12 cellular contexts compared by ENCODE assay signal in the genomic region with DNA sequence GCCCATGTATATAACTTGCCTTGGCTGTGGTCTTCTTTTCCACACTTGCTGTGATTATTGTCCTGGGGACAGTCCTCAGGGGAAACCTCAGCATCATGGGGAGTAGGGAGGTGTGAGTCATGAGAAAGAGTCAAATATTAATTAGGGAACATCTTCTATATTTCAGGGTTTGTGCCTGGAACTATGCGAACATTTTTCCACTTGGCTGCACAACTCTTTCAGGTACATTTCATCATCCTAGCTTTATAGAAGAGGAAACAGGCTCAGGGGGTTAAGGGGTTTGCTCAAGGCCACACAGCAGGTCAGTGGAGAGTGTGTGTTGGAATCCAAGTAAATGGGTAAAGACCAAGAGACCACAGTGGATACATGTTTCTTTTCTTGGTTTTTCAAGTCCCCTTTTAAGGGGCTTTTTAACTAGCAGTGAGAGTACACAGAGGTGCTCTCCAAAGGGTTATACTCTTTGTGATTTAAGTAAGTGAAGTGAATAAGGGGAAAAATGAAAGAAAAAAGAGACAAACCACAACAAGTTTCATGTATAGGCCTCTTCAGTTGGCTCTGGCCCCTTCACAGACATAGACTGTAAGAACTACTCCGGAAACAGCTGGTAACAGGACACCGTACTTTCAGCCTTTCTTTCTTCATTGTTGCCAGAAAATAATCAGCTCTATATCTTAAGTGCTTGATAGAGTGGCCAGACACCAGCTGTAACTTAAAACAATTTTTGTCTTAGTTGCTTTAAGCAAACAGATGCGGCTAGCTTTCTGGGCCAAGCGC.
DNase-seq lines count a peak whose midpoint lies in the region; ATAC-seq, FAIRE-seq and TF ChIP-seq lines count a peak whose summit lies in the region.
"Had no signal": no experiment of that assay in that cellular context is flagged by ENCODE, and none has a peak within 500 bp of the region (broad histone marks: within the 10 kb centered on the region; RNA-seq: fewer than 3 reads in every experiment).

No MANE protein-coding gene starts in this region.

- in situ Hi-C loops in K562 (cut with MboI), result no loop called here

- no peaks in the 10 kb centered on the region for H3K9me2 ChIP-seq in Loucy (replicated peaks; ENCODE audit: low read depth, low read length)

- TF ChIP-seq EP300 in K562 (IDR thresholded peaks at IDR 0.05; ENCODE audit: low read length) (peak; percentile 54; the same call in 1 of the 2 replicates), esophagus muscularis mucosa (IDR thresholded peaks at IDR 0.05) (no peak)

- H3K27ac Mint-ChIP-seq in stimulated activated naive CD8-positive, alpha-beta T cell treated with anti-CD3 and anti-CD28 coated beads, Interleukin-15, Interleukin-2, amounts not matched to agents 100 ng/mL and 50 ng/mL, for 24 hours, result peak overlapping the region; percentile 65
- no peak overlapping the region for H3K27ac Mint-ChIP-seq in activated T-helper 2 cell treated with anti-CD3 and anti-CD28 coated beads, Interferon-gamma antibody, Interleukin-2, Interleukin-4, amounts not matched to agents 10 μg/mL and 5 μg/mL and 100 μg/mL, durations not matched to agents 14 hours and 24 hours and 36 hours
- H3K27ac Mint-ChIP-seq in activated CD8-positive, alpha-beta memory T cell treated with anti-CD3 and anti-CD28 coated beads, Interleukin-2, amount 10 ng/mL, durations not matched to agents 7 days and 5 days, result no peak overlapping the region
- H3K27ac Mint-ChIP-seq: CD8-positive, alpha-beta T cell had no signal

- CTCF ChIA-PET in K562 (lab: Yijun Ruan, JAX; ENCODE audit: low intra/inter-chr PET ratio), result no interaction called here
- CTCF ChIA-PET in activated CD8-positive, alpha-beta memory T cell treated with anti-CD3 and anti-CD28 coated beads, Interleukin-2, amount 10 ng/mL, durations not matched to agents 7 days and 5 days (lab: Charles Lee), result no interaction called here

- no peak overlapping the region for H3K4me3 Mint-ChIP-seq in stimulated activated naive CD8-positive, alpha-beta T cell treated with anti-CD3 and anti-CD28 coated beads, Interleukin-15, Interleukin-2, amounts not matched to agents 100 ng/mL and 50 ng/mL, for 24 hours
- H3K4me3 Mint-ChIP-seq in activated T-helper 2 cell treated with anti-CD3 and anti-CD28 coated beads, Interferon-gamma antibody, Interleukin-2, Interleukin-4, amounts not matched to agents 10 μg/mL and 5 μg/mL and 100 μg/mL, durations not matched to agents 14 hours and 24 hours and 36 hours (ENCODE audit: low read depth), result no peak overlapping the region
- H3K4me3 Mint-ChIP-seq in activated CD8-positive, alpha-beta memory T cell treated with anti-CD3 and anti-CD28 coated beads, Interleukin-2, amount 10 ng/mL, durations not matched to agents 7 days and 5 days, result no peak overlapping the region
- H3K4me3 Mint-ChIP-seq: CD8-positive, alpha-beta T cell had no signal

- ATAC-seq in Right ventricle myocardium inferior, result peak; percentile 12
- peak; percentile 87 for ATAC-seq in K562
- no peak for ATAC-seq in activated CD8-positive, alpha-beta memory T cell treated with anti-CD3 and anti-CD28 coated beads, Interleukin-2, amount 10 ng/mL, durations not matched to agents 7 days and 5 days
- ATAC-seq: CD8-positive, alpha-beta T cell had no signal

- H3K79me2 ChIP-seq in Loucy (ENCODE audit: insufficient read depth, low read length), result no peaks in the 10 kb centered on the region
- no peaks in the 10 kb centered on the region for H3K79me2 ChIP-seq in K562 (ENCODE audit: control insufficient read depth, insufficient read depth, low read length)

- peaks cover 13% of the 10 kb centered on the region for H3K4me1 Mint-ChIP-seq in stimulated activated naive CD8-positive, alpha-beta T cell treated with anti-CD3 and anti-CD28 coated beads, Interleukin-15, Interleukin-2, amounts not matched to agents 100 ng/mL and 50 ng/mL, for 24 hours (ENCODE audit: low read depth)
- peaks cover 7% of the 10 kb centered on the region for H3K4me1 Mint-ChIP-seq in activated T-helper 2 cell treated with anti-CD3 and anti-CD28 coated beads, Interferon-gamma antibody, Interleukin-2, Interleukin-4, amounts not matched to agents 10 μg/mL and 5 μg/mL and 100 μg/mL, durations not matched to agents 14 hours and 24 hours and 36 hours (ENCODE audit: low read depth)
- peaks cover 9% of the 10 kb centered on the region for H3K4me1 Mint-ChIP-seq in activated CD8-positive, alpha-beta memory T cell treated with anti-CD3 and anti-CD28 coated beads, Interleukin-2, amount 10 ng/mL, durations not matched to agents 7 days and 5 days

- H3K36me3 ChIP-seq in right atrium auricular region (no peaks in the 10 kb centered on the region), Loucy (ENCODE audit: insufficient read depth, low read length) (no peaks in the 10 kb centered on the region), K562 (ENCODE audit: control insufficient read depth, insufficient read depth, low read length) (no peaks in the 10 kb centered on the region), esophagus muscularis mucosa (no peaks in the 10 kb centered on the region)

- no peak overlapping the region for H3K27ac ChIP-seq in right atrium auricular region
- H3K27ac ChIP-seq in K562 (ENCODE audit: extremely low read depth, low read depth, low read length), result no peak overlapping the region; the same call in 2 of the 3 replicates
- H3K27ac ChIP-seq in esophagus muscularis mucosa (replicated peaks in 1 of 4), result no peak overlapping the region
- H3K27ac ChIP-seq: skin epidermis had no signal

- H3K9ac ChIP-seq in Loucy (ENCODE audit: low read depth, low read length, poor library complexity, severe bottlenecking) (peak overlapping the region; percentile 17), K562 (ENCODE audit: insufficient read depth in 1 of 2, low read depth in 2 of 2, low read length in 2 of 2) (no peak overlapping the region)

- peaks cover 13% of the 10 kb centered on the region for H3K9me3 Mint-ChIP-seq in stimulated activated naive CD8-positive, alpha-beta T cell treated with anti-CD3 and anti-CD28 coated beads, Interleukin-15, Interleukin-2, amounts not matched to agents 100 ng/mL and 50 ng/mL, for 24 hours
- H3K9me3 Mint-ChIP-seq in activated T-helper 2 cell treated with anti-CD3 and anti-CD28 coated beads, Interferon-gamma antibody, Interleukin-2, Interleukin-4, amounts not matched to agents 10 μg/mL and 5 μg/mL and 100 μg/mL, durations not matched to agents 14 hours and 24 hours and 36 hours, result peaks cover 18% of the 10 kb centered on the region
- peaks cover 2% of the 10 kb centered on the region for H3K9me3 Mint-ChIP-seq in activated CD8-positive, alpha-beta memory T cell treated with anti-CD3 and anti-CD28 coated beads, Interleukin-2, amount 10 ng/mL, durations not matched to agents 7 days and 5 days (ENCODE audit: low read depth)

- intact Hi-C loops in Right ventricle myocardium inferior (cut with DNase I), result no loop called here
- intact Hi-C loops in K562 (cut with micrococcal nuclease), result no loop called here
- intact Hi-C loops in activated T-helper 2 cell treated with anti-CD3 and anti-CD28 coated beads, Interferon-gamma antibody, Interleukin-2, Interleukin-4, amounts not matched to agents 10 μg/mL and 5 μg/mL and 100 μg/mL, durations not matched to agents 14 hours and 24 hours and 36 hours (cut with micrococcal nuclease), result no loop called here
- intact Hi-C loops in esophagus muscularis mucosa (cut with DNase I), result no loop called here

- no peak for FAIRE-seq in K562 (lab: Jason Lieb, UNC)

- no TSS peak for BruUV-seq in K562 (replicated peaks; lab: Mats Ljungman, UMichigan)

- TF ChIP-seq CTCF in right atrium auricular region (IDR thresholded peaks at IDR 0.05) (no peak), Loucy (conservative IDR thresholded peaks at IDR 0.05; ENCODE audit: low read length) (no peak), K562 (IDR thresholded peaks at IDR 0.05 in 2 of 3, conservative IDR thresholded peaks at IDR 0.05 in 1 of 3; ENCODE audit: insufficient read depth in 2 of 3, low read depth in 1 of 3, low read length in 3 of 3) (no peak), esophagus muscularis mucosa (IDR thresholded peaks at IDR 0.05) (no peak)

- H3K27me3 Mint-ChIP-seq in stimulated activated naive CD8-positive, alpha-beta T cell treated with anti-CD3 and anti-CD28 coated beads, Interleukin-15, Interleukin-2, amounts not matched to agents 100 ng/mL and 50 ng/mL, for 24 hours, result no peaks in the 10 kb centered on the region
- H3K27me3 Mint-ChIP-seq in activated T-helper 2 cell treated with anti-CD3 and anti-CD28 coated beads, Interferon-gamma antibody, Interleukin-2, Interleukin-4, amounts not matched to agents 10 μg/mL and 5 μg/mL and 100 μg/mL, durations not matched to agents 14 hours and 24 hours and 36 hours (ENCODE audit: low read depth), result no peaks in the 10 kb centered on the region
- no peaks in the 10 kb centered on the region for H3K27me3 Mint-ChIP-seq in activated CD8-positive, alpha-beta memory T cell treated with anti-CD3 and anti-CD28 coated beads, Interleukin-2, amount 10 ng/mL, durations not matched to agents 7 days and 5 days

- H3K9me1 ChIP-seq in K562 (ENCODE audit: control insufficient read depth, insufficient read depth, low read length), result no peaks in the 10 kb centered on the region

- no peak for TF ChIP-seq RAD21 in K562 (CRISPR knock-in tag; conservative IDR thresholded peaks at IDR 0.05 in 1 of 2, IDR thresholded peaks at IDR 0.05 in 1 of 2)

- H3K27me3 ChIP-seq in right atrium auricular region, result no peaks in the 10 kb centered on the region
- no peaks in the 10 kb centered on the region for H3K27me3 ChIP-seq in Loucy (ENCODE audit: insufficient read depth, low read length, poor library complexity, severe bottlenecking)
- H3K27me3 ChIP-seq in K562 (ENCODE audit: control insufficient read depth in 2 of 2, insufficient read depth in 2 of 2, low read length in 2 of 2), result no peaks in the 10 kb centered on the region
- H3K27me3 ChIP-seq in esophagus muscularis mucosa, result no peaks in the 10 kb centered on the region

- peaks cover 40% of the 10 kb centered on the region for H3K36me3 Mint-ChIP-seq in stimulated activated naive CD8-positive, alpha-beta T cell treated with anti-CD3 and anti-CD28 coated beads, Interleukin-15, Interleukin-2, amounts not matched to agents 100 ng/mL and 50 ng/mL, for 24 hours (ENCODE audit: low read depth)
- H3K36me3 Mint-ChIP-seq in activated T-helper 2 cell treated with anti-CD3 and anti-CD28 coated beads, Interferon-gamma antibody, Interleukin-2, Interleukin-4, amounts not matched to agents 10 μg/mL and 5 μg/mL and 100 μg/mL, durations not matched to agents 14 hours and 24 hours and 36 hours (ENCODE audit: low read depth), result peaks cover 22% of the 10 kb centered on the region
- H3K36me3 Mint-ChIP-seq in activated CD8-positive, alpha-beta memory T cell treated with anti-CD3 and anti-CD28 coated beads, Interleukin-2, amount 10 ng/mL, durations not matched to agents 7 days and 5 days, result peaks cover 22% of the 10 kb centered on the region

- peaks cover 0 to 14% of the 10 kb centered on the region in 2 donors for H3K4me1 ChIP-seq in right atrium auricular region
- no peaks in the 10 kb centered on the region for H3K4me1 ChIP-seq in Loucy (ENCODE audit: insufficient read depth, low read length, poor library complexity, severe bottlenecking)
- peaks cover 0 to 3% of the 10 kb centered on the region in 2 experiments; a peak in 1 of 5 replicates for H3K4me1 ChIP-seq in K562 (replicated peaks in 1 of 2; ENCODE audit: control insufficient read depth in 2 of 2, insufficient read depth in 2 of 2, low read length in 2 of 2)
- peaks cover 0 to 8% (median 0%) of the 10 kb centered on the region in 4 donors for H3K4me1 ChIP-seq in esophagus muscularis mucosa

- peaks cover 0 to 5% of the 10 kb centered on the region in 2 donors for H3K9me3 ChIP-seq in right atrium auricular region
- peaks cover 5% of the 10 kb centered on the region; the same call in 1 of the 2 replicates for H3K9me3 ChIP-seq in Loucy (ENCODE audit: insufficient read depth, low read depth, low read length)
- H3K9me3 ChIP-seq in K562 (replicated peaks; ENCODE audit: control insufficient read depth, insufficient read depth, low read depth, low read length), result peaks cover 2% of the 10 kb centered on the region; the same call in 1 of the 2 replicates
- H3K9me3 ChIP-seq in esophagus muscularis mucosa, result peaks cover 0 to 3% (median 2%) of the 10 kb centered on the region in 4 donors

- TF ChIP-seq POLR2A in K562 (conservative IDR thresholded peaks at IDR 0.05), result no peak
- no peak for TF ChIP-seq POLR2A in esophagus muscularis mucosa (IDR thresholded peaks at IDR 0.05; ENCODE audit: low read depth)

- H3K4me2 ChIP-seq in Loucy (ENCODE audit: low read depth, low read length, poor library complexity, severe bottlenecking) (no peak overlapping the region), K562 (ENCODE audit: insufficient read depth, low read length) (no peak overlapping the region)

- H2AFZ ChIP-seq in Loucy (ENCODE audit: low read length), result no peak overlapping the region
- H2AFZ ChIP-seq in K562 (ENCODE audit: low read depth, low read length), result no peak overlapping the region

- H4K20me1 ChIP-seq in Loucy (ENCODE audit: insufficient read depth, low read length, poor library complexity, severe bottlenecking) (peaks cover 4% of the 10 kb centered on the region), K562 (replicated peaks; ENCODE audit: control insufficient read depth, insufficient read depth, low read length) (no peaks in the 10 kb centered on the region)

- H3K4me3 ChIP-seq in right atrium auricular region, result no peak overlapping the region
- no peak overlapping the region for H3K4me3 ChIP-seq in Loucy (ENCODE audit: low read length, poor library complexity, severe bottlenecking)
- no peak overlapping the region for H3K4me3 ChIP-seq in K562
- no peak overlapping the region for H3K4me3 ChIP-seq in esophagus muscularis mucosa
- H3K4me3 ChIP-seq: skin epidermis had no signal

- H3F3A ChIP-seq in Loucy (ENCODE audit: low read depth), result no peaks in the 10 kb centered on the region

- DNase-seq in Right ventricle myocardium inferior (ENCODE audit: missing footprints), result no peak
- DNase-seq in right atrium auricular region (ENCODE audit: low spot score), result no peak
- no peak for DNase-seq in K562 (ENCODE audit: extremely low read depth in 1 of 4, low spot score in 3 of 4)
- no peak for DNase-seq in activated T-helper 2 cell treated with anti-CD3 and anti-CD28 coated beads, Interferon-gamma antibody, Interleukin-2, Interleukin-4, amounts not matched to agents 10 μg/mL and 5 μg/mL and 100 μg/mL, durations not matched to agents 14 hours and 24 hours and 36 hours (ENCODE audit: low spot score)
- DNase-seq in esophagus muscularis mucosa (ENCODE audit: extremely low spot score), result no peak
- DNase-seq in activated CD8-positive, alpha-beta memory T cell treated with anti-CD3 and anti-CD28 coated beads, Interleukin-2, amount 10 ng/mL, durations not matched to agents 7 days and 5 days, result no peak
- DNase-seq: CD8-positive, alpha-beta T cell; effector CD8-positive, alpha-beta T cell; stimulated activated naive CD4-positive, alpha-beta T cell had no signal

- 62% methylated on average over 5 of the region's 5 CpGs for WGBS in K562 (ENCODE audit: insufficient coverage, low coverage, missing lambda C conversion rate)
- WGBS in esophagus muscularis mucosa, result 81% methylated on average over 5 of the region's 5 CpGs

- POLR2A ChIA-PET in K562 (lab: Yijun Ruan, JAX), result interaction anchor here (0.6 to 1.5 kb wide), 3 partner anchors 10 to 217 kb away, joined by 3 to 4 read pairs (median 4); no protein-coding TSS in a partner anchor
